ENCODE assay signal across 1 cellular context in genomic region chr1:247111636-247112478, GRCh38.
TF ChIP-seq lines count a peak whose summit lies in the region.

No MANE protein-coding gene starts in this region.

TF ChIP-seq in K562, 482 proteins besides CTCF, POLR2A, EP300 and RAD21 (continued from another document and continues in another):
- TF ChIP-seq ZFX (CRISPR knock-in tag; IDR thresholded peaks at IDR 0.05) (peak; percentile 87), POLR2B (IDR thresholded peaks at IDR 0.05; ENCODE audit: low read depth, partially characterized antibody) (peak; percentile 33), POLR2AphosphoS5 (IDR thresholded peaks at IDR 0.05; ENCODE audit: control insufficient read depth, insufficient read depth, low read depth, low read length) (no peak), RBM34 (IDR thresholded peaks at IDR 0.05; ENCODE audit: borderline replicate concordance, insufficient read depth, low read length) (no peak; the same call in 1 of the 2 replicates), NFATC3 (IDR thresholded peaks at IDR 0.05) (no peak), E2F8 (IDR thresholded peaks at IDR 0.05; ENCODE audit: low read depth, partially characterized antibody) (no peak), RB1 (IDR thresholded peaks at IDR 0.05; ENCODE audit: low read depth) (peak; percentile 77), SNRNP70 (optimal IDR thresholded peaks at IDR 0.05; ENCODE audit: low read depth, low read length) (no peak), NCOA4 (IDR thresholded peaks at IDR 0.05; ENCODE audit: partially characterized antibody) (no peak), ZNF561 (CRISPR knock-in tag; conservative IDR thresholded peaks at IDR 0.05) (no peak), CBFA2T3 (IDR thresholded peaks at IDR 0.05) (no peak), CREB5 (CRISPR knock-in tag; IDR thresholded peaks at IDR 0.05) (no peak), ZBTB12 (CRISPR knock-in tag; IDR thresholded peaks at IDR 0.05) (no peak), ATF6 (CRISPR knock-in tag; IDR thresholded peaks at IDR 0.05) (no peak), FUS (optimal IDR thresholded peaks at IDR 0.05; ENCODE audit: low read depth, low read length) (no peak), JUNB (CRISPR knock-in tag; conservative IDR thresholded peaks at IDR 0.05) (no peak), SREBF2 (CRISPR knock-in tag; IDR thresholded peaks at IDR 0.05) (no peak), SETDB1 (IDR thresholded peaks at IDR 0.05; ENCODE audit: low read length) (no peak), HMG20B (CRISPR knock-in tag; IDR thresholded peaks at IDR 0.05) (no peak), CREBBP (IDR thresholded peaks at IDR 0.05; ENCODE audit: low read depth, low read length) (no peak), HCFC1 (IDR thresholded peaks at IDR 0.05; ENCODE audit: low read depth, low read length) (peak; percentile 11; the same call in 1 of the 2 replicates), SAFB2 (IDR thresholded peaks at IDR 0.05; ENCODE audit: borderline replicate concordance, low read depth, low read length, severe bottlenecking) (no peak), FOXJ3 (CRISPR knock-in tag; IDR thresholded peaks at IDR 0.05) (no peak), MXI1 (IDR thresholded peaks at IDR 0.05; ENCODE audit: low read depth, low read length) (peak; percentile 20; the same call in 1 of the 2 replicates), ARID3B (CRISPR knock-in tag; IDR thresholded peaks at IDR 0.05; ENCODE audit: borderline replicate concordance) (no peak), ILF3 (IDR thresholded peaks at IDR 0.05; ENCODE audit: borderline replicate concordance) (no peak), ADNP (tag; IDR thresholded peaks at IDR 0.05) (no peak), IRF2 (CRISPR knock-in tag; IDR thresholded peaks at IDR 0.05) (no peak), CTBP1 (IDR thresholded peaks at IDR 0.05; ENCODE audit: borderline replicate concordance) (peak; percentile 92), TAF7 (tag; IDR thresholded peaks at IDR 0.05) (no peak), ZBTB33 (CRISPR knock-in tag; IDR thresholded peaks at IDR 0.05) (peak; percentile 96), RAD51 (IDR thresholded peaks at IDR 0.05; ENCODE audit: borderline replicate concordance, low read depth) (no peak), SNIP1 (IDR thresholded peaks at IDR 0.05; ENCODE audit: low read depth) (no peak), MXD1 (CRISPR knock-in tag; IDR thresholded peaks at IDR 0.05; ENCODE audit: borderline replicate concordance, poor library complexity, severe bottlenecking) (no peak), ZNF124 (CRISPR knock-in tag; IDR thresholded peaks at IDR 0.05) (no peak), POLR3A (IDR thresholded peaks at IDR 0.05; ENCODE audit: borderline replicate concordance, extremely low read depth, insufficient read depth, insufficient read length) (no peak), DIDO1 (tag; IDR thresholded peaks at IDR 0.05; ENCODE audit: low read depth) (no peak), ZSCAN29 (IDR thresholded peaks at IDR 0.05) (no peak), PCBP2 (IDR thresholded peaks at IDR 0.05; ENCODE audit: low read depth, low read length, poor library complexity, severe bottlenecking) (no peak), ZNF511 (CRISPR knock-in tag; IDR thresholded peaks at IDR 0.05) (no peak; the same call in 1 of the 2 replicates), MED1 (CRISPR knock-in tag; IDR thresholded peaks at IDR 0.05; ENCODE audit: borderline replicate concordance) (no peak), KAT7 (CRISPR knock-in tag; IDR thresholded peaks at IDR 0.05; ENCODE audit: borderline replicate concordance) (no peak), HMBOX1 (IDR thresholded peaks at IDR 0.05) (no peak), ESRRA (IDR thresholded peaks at IDR 0.05; ENCODE audit: borderline replicate concordance, low read depth) (peak; percentile 70; the same call in 1 of the 2 replicates), SRF (CRISPR knock-in tag; IDR thresholded peaks at IDR 0.05) (peak in 1 of 2 experiments; percentile 56; a peak in 1 of 4 replicates), OTX1 (CRISPR knock-in tag; IDR thresholded peaks at IDR 0.05) (no peak), NKRF (IDR thresholded peaks at IDR 0.05; ENCODE audit: borderline replicate concordance) (no peak), RNF2 (IDR thresholded peaks at IDR 0.05) (peak; percentile 84; the same call in 1 of the 2 replicates), DACH1 (IDR thresholded peaks at IDR 0.05; ENCODE audit: partially characterized antibody) (no peak), E2F3 (CRISPR knock-in tag; IDR thresholded peaks at IDR 0.05) (no peak), MECOM (CRISPR knock-in tag; IDR thresholded peaks at IDR 0.05) (no peak), TEAD4 (IDR thresholded peaks at IDR 0.05; ENCODE audit: low read length) (no peak), TEAD4 (CRISPR knock-in tag; IDR thresholded peaks at IDR 0.05; ENCODE audit: borderline replicate concordance) (no peak), ZNF639 (CRISPR knock-in tag; conservative IDR thresholded peaks at IDR 0.05 in 1 of 2, IDR thresholded peaks at IDR 0.05 in 1 of 2) (no peak)
